7 cellular contexts compared by ENCODE assay signal in genomic region chr17:27904534-27904933, GRCh38.
"Had no signal": no experiment of that assay in that cellular context is flagged by ENCODE, and none has a peak within 500 bp of the region (broad histone marks: within the 10 kb centered on the region; RNA-seq: fewer than 3 reads in every experiment).

No MANE protein-coding gene starts in this region.

- H3K27ac ChIP-seq: HL-60 had no signal

- H3K4me3 ChIP-seq: HAP-1 had no signal

- H3K9me3 ChIP-seq: HAP-1 had no signal

- DNase-seq: GOT3, H7, HFFc6 had no signal

- ATAC-seq: HCT116, HepG2 had no signal

- H3K36me3 ChIP-seq: HAP-1 had no signal
